Comparison of ENCODE assay signal across 2 cellular contexts in the genomic region with DNA sequence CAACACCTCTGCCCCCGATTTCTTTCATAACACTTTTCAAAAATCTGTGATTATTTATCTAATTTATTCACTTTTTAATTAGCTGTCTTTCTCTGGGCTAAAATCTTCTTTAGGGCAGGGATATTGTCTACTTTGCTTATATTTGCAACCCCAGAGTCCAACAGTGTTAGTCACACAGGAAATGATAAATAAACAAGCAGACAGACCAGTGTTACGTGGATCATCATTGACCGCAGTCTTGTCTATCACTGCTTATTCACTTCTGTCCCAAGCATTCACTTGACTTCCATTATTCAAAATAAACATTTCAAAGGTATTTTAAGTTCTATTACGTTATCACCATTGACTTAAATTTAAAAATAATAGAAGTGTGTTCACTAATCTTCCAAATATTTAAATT.
A peak's percentile ranks its signal among the peaks of the same experiment; 100 is the strongest.
TF ChIP-seq lines count a peak whose summit lies in the region.

No MANE protein-coding gene starts in this region.

TF ChIP-seq in K562, 482 proteins besides CTCF, POLR2A, EP300 and RAD21 (continued from another document):
- TF ChIP-seq DMBX1 (CRISPR knock-in tag; IDR thresholded peaks at IDR 0.05; ENCODE audit: borderline replicate concordance), result no peak
- no peak for TF ChIP-seq RFX1 (IDR thresholded peaks at IDR 0.05)
- TF ChIP-seq CBFA2T3 (IDR thresholded peaks at IDR 0.05), result peak; percentile 31; the same call in 1 of the 2 replicates
- TF ChIP-seq SMARCA4 (IDR thresholded peaks at IDR 0.05), result peak; percentile 40; the same call in 1 of the 2 replicates
- TF ChIP-seq FOSL1 (tag; conservative IDR thresholded peaks at IDR 0.05), result 0 out of 2 replicates have a peak, but pooled peaks have one; percentile 21

TF ChIP-seq in HepG2, 621 proteins besides CTCF, POLR2A, EP300 and RAD21 (continued from another document):
- TF ChIP-seq SAP130 (CRISPR knock-in tag; IDR thresholded peaks at IDR 0.05; ENCODE audit: low read depth), result peak; percentile 23; the same call in 1 of the 2 replicates
- peak; percentile 85 for TF ChIP-seq FOSL2 (CRISPR knock-in tag; IDR thresholded peaks at IDR 0.05)
- TF ChIP-seq, protein P1, sequence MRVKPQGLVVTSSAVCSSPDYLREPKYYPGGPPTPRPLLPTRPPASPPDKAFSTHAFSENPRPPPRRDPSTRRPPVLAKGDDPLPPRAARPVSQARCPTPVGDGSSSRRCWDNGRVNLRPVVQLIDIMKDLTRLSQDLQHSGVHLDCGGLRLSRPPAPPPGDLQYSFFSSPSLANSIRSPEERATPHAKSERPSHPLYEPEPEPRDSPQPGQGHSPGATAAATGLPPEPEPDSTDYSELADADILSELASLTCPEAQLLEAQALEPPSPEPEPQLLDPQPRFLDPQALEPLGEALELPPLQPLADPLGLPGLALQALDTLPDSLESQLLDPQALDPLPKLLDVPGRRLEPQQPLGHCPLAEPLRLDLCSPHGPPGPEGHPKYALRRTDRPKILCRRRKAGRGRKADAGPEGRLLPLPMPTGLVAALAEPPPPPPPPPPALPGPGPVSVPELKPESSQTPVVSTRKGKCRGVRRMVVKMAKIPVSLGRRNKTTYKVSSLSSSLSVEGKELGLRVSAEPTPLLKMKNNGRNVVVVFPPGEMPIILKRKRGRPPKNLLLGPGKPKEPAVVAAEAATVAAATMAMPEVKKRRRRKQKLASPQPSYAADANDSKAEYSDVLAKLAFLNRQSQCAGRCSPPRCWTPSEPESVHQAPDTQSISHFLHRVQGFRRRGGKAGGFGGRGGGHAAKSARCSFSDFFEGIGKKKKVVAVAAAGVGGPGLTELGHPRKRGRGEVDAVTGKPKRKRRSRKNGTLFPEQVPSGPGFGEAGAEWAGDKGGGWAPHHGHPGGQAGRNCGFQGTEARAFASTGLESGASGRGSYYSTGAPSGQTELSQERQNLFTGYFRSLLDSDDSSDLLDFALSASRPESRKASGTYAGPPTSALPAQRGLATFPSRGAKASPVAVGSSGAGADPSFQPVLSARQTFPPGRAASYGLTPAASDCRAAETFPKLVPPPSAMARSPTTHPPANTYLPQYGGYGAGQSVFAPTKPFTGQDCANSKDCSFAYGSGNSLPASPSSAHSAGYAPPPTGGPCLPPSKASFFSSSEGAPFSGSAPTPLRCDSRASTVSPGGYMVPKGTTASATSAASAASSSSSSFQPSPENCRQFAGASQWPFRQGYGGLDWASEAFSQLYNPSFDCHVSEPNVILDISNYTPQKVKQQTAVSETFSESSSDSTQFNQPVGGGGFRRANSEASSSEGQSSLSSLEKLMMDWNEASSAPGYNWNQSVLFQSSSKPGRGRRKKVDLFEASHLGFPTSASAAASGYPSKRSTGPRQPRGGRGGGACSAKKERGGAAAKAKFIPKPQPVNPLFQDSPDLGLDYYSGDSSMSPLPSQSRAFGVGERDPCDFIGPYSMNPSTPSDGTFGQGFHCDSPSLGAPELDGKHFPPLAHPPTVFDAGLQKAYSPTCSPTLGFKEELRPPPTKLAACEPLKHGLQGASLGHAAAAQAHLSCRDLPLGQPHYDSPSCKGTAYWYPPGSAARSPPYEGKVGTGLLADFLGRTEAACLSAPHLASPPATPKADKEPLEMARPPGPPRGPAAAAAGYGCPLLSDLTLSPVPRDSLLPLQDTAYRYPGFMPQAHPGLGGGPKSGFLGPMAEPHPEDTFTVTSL (CRISPR knock-in tag; IDR thresholded peaks at IDR 0.05; ENCODE audit: borderline replicate concordance), result peak; percentile 64; the same call in 1 of the 2 replicates
- no peak for TF ChIP-seq ZNF256 (CRISPR knock-in tag; conservative IDR thresholded peaks at IDR 0.05)
- TF ChIP-seq CREB1 (IDR thresholded peaks at IDR 0.05), result no peak
- TF ChIP-seq CREB1 (CRISPR knock-in tag; IDR thresholded peaks at IDR 0.05), result 0 out of 2 replicates have a peak, but pooled peaks have one; percentile 15
- peak; percentile 35; the same call in 1 of the 2 replicates for TF ChIP-seq MED1 (CRISPR knock-in tag; IDR thresholded peaks at IDR 0.05)
- TF ChIP-seq, protein P2, sequence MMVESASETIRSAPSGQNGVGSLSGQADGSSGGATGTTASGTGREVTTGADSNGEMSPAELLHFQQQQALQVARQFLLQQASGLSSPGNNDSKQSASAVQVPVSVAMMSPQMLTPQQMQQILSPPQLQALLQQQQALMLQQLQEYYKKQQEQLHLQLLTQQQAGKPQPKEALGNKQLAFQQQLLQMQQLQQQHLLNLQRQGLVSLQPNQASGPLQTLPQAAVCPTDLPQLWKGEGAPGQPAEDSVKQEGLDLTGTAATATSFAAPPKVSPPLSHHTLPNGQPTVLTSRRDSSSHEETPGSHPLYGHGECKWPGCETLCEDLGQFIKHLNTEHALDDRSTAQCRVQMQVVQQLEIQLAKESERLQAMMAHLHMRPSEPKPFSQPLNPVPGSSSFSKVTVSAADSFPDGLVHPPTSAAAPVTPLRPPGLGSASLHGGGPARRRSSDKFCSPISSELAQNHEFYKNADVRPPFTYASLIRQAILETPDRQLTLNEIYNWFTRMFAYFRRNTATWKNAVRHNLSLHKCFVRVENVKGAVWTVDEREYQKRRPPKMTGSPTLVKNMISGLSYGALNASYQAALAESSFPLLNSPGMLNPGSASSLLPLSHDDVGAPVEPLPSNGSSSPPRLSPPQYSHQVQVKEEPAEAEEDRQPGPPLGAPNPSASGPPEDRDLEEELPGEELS (CRISPR knock-in tag; IDR thresholded peaks at IDR 0.05), result peak; percentile 30; the same call in 1 of the 2 replicates
- no peak for TF ChIP-seq GABPA (IDR thresholded peaks at IDR 0.05; ENCODE audit: low read depth, low read length)
- TF ChIP-seq GABPA (CRISPR knock-in tag; IDR thresholded peaks at IDR 0.05; ENCODE audit: low read depth), result peak; percentile 38; the same call in 1 of the 2 replicates
- TF ChIP-seq ELF3 (CRISPR knock-in tag; IDR thresholded peaks at IDR 0.05), result 0 out of 2 replicates have a peak, but pooled peaks have one; percentile 18
- TF ChIP-seq, protein P3, sequence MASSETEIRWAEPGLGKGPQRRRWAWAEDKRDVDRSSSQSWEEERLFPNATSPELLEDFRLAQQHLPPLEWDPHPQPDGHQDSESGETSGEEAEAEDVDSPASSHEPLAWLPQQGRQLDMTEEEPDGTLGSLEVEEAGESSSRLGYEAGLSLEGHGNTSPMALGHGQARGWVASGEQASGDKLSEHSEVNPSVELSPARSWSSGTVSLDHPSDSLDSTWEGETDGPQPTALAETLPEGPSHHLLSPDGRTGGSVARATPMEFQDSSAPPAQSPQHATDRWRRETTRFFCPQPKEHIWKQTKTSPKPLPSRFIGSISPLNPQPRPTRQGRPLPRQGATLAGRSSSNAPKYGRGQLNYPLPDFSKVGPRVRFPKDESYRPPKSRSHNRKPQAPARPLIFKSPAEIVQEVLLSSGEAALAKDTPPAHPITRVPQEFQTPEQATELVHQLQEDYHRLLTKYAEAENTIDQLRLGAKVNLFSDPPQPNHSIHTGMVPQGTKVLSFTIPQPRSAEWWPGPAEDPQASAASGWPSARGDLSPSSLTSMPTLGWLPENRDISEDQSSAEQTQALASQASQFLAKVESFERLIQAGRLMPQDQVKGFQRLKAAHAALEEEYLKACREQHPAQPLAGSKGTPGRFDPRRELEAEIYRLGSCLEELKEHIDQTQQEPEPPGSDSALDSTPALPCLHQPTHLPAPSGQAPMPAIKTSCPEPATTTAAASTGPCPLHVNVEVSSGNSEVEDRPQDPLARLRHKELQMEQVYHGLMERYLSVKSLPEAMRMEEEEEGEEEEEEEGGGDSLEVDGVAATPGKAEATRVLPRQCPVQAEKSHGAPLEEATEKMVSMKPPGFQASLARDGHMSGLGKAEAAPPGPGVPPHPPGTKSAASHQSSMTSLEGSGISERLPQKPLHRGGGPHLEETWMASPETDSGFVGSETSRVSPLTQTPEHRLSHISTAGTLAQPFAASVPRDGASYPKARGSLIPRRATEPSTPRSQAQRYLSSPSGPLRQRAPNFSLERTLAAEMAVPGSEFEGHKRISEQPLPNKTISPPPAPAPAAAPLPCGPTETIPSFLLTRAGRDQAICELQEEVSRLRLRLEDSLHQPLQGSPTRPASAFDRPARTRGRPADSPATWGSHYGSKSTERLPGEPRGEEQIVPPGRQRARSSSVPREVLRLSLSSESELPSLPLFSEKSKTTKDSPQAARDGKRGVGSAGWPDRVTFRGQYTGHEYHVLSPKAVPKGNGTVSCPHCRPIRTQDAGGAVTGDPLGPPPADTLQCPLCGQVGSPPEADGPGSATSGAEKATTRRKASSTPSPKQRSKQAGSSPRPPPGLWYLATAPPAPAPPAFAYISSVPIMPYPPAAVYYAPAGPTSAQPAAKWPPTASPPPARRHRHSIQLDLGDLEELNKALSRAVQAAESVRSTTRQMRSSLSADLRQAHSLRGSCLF (CRISPR knock-in tag; IDR thresholded peaks at IDR 0.05; ENCODE audit: borderline replicate concordance), result no peak
- TF ChIP-seq, protein P4, sequence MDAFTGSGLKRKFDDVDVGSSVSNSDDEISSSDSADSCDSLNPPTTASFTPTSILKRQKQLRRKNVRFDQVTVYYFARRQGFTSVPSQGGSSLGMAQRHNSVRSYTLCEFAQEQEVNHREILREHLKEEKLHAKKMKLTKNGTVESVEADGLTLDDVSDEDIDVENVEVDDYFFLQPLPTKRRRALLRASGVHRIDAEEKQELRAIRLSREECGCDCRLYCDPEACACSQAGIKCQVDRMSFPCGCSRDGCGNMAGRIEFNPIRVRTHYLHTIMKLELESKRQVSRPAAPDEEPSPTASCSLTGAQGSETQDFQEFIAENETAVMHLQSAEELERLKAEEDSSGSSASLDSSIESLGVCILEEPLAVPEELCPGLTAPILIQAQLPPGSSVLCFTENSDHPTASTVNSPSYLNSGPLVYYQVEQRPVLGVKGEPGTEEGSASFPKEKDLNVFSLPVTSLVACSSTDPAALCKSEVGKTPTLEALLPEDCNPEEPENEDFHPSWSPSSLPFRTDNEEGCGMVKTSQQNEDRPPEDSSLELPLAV (CRISPR knock-in tag; conservative IDR thresholded peaks at IDR 0.05; ENCODE audit: low read depth), result no peak
- TF ChIP-seq SOX5 (CRISPR knock-in tag; IDR thresholded peaks at IDR 0.05; ENCODE audit: borderline replicate concordance), result peak; percentile 51; the same call in 1 of the 2 replicates
- peak; percentile 74; the same call in 1 of the 2 replicates for TF ChIP-seq ETV5 (CRISPR knock-in tag; IDR thresholded peaks at IDR 0.05; ENCODE audit: borderline replicate concordance)
- no peak for TF ChIP-seq FOXP1 (IDR thresholded peaks at IDR 0.05)
- TF ChIP-seq FOXP1 (CRISPR knock-in tag; IDR thresholded peaks at IDR 0.05), result peak; percentile 79
- TF ChIP-seq GATAD2A (CRISPR knock-in tag; IDR thresholded peaks at IDR 0.05), result peak; percentile 31; the same call in 1 of the 2 replicates
- peak; percentile 27; the same call in 1 of the 2 replicates for TF ChIP-seq RARA (CRISPR knock-in tag; IDR thresholded peaks at IDR 0.05)
- TF ChIP-seq HMG20A (CRISPR knock-in tag; IDR thresholded peaks at IDR 0.05; ENCODE audit: borderline replicate concordance), result peak; percentile 41; the same call in 1 of the 2 replicates
- peak; percentile 57; the same call in 1 of the 2 replicates for TF ChIP-seq NFIC (IDR thresholded peaks at IDR 0.05; ENCODE audit: low read length)
- TF ChIP-seq, protein P5, sequence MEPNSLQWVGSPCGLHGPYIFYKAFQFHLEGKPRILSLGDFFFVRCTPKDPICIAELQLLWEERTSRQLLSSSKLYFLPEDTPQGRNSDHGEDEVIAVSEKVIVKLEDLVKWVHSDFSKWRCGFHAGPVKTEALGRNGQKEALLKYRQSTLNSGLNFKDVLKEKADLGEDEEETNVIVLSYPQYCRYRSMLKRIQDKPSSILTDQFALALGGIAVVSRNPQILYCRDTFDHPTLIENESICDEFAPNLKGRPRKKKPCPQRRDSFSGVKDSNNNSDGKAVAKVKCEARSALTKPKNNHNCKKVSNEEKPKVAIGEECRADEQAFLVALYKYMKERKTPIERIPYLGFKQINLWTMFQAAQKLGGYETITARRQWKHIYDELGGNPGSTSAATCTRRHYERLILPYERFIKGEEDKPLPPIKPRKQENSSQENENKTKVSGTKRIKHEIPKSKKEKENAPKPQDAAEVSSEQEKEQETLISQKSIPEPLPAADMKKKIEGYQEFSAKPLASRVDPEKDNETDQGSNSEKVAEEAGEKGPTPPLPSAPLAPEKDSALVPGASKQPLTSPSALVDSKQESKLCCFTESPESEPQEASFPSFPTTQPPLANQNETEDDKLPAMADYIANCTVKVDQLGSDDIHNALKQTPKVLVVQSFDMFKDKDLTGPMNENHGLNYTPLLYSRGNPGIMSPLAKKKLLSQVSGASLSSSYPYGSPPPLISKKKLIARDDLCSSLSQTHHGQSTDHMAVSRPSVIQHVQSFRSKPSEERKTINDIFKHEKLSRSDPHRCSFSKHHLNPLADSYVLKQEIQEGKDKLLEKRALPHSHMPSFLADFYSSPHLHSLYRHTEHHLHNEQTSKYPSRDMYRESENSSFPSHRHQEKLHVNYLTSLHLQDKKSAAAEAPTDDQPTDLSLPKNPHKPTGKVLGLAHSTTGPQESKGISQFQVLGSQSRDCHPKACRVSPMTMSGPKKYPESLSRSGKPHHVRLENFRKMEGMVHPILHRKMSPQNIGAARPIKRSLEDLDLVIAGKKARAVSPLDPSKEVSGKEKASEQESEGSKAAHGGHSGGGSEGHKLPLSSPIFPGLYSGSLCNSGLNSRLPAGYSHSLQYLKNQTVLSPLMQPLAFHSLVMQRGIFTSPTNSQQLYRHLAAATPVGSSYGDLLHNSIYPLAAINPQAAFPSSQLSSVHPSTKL (CRISPR knock-in tag; IDR thresholded peaks at IDR 0.05), result peak; percentile 62
- TF ChIP-seq, protein P6, sequence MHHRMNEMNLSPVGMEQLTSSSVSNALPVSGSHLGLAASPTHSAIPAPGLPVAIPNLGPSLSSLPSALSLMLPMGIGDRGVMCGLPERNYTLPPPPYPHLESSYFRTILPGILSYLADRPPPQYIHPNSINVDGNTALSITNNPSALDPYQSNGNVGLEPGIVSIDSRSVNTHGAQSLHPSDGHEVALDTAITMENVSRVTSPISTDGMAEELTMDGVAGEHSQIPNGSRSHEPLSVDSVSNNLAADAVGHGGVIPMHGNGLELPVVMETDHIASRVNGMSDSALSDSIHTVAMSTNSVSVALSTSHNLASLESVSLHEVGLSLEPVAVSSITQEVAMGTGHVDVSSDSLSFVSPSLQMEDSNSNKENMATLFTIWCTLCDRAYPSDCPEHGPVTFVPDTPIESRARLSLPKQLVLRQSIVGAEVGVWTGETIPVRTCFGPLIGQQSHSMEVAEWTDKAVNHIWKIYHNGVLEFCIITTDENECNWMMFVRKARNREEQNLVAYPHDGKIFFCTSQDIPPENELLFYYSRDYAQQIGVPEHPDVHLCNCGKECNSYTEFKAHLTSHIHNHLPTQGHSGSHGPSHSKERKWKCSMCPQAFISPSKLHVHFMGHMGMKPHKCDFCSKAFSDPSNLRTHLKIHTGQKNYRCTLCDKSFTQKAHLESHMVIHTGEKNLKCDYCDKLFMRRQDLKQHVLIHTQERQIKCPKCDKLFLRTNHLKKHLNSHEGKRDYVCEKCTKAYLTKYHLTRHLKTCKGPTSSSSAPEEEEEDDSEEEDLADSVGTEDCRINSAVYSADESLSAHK (CRISPR knock-in tag; IDR thresholded peaks at IDR 0.05; ENCODE audit: borderline replicate concordance), result no peak
- TF ChIP-seq SALL1 (CRISPR knock-in tag; IDR thresholded peaks at IDR 0.05), result no peak
- TF ChIP-seq, protein P7, sequence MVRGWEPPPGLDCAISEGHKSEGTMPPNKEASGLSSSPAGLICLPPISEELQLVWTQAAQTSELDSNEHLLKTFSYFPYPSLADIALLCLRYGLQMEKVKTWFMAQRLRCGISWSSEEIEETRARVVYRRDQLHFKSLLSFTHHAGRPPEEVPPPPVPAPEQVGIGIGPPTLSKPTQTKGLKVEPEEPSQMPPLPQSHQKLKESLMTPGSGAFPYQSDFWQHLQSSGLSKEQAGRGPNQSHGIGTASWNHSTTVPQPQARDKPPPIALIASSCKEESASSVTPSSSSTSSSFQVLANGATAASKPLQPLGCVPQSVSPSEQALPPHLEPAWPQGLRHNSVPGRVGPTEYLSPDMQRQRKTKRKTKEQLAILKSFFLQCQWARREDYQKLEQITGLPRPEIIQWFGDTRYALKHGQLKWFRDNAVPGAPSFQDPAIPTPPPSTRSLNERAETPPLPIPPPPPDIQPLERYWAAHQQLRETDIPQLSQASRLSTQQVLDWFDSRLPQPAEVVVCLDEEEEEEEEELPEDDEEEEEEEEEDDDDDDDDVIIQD (CRISPR knock-in tag; IDR thresholded peaks at IDR 0.05; ENCODE audit: low read depth), result 0 out of 2 replicates have a peak, but pooled peaks have one; percentile 26
- TF ChIP-seq FOXA3 (CRISPR knock-in tag; IDR thresholded peaks at IDR 0.05), result peak; percentile 78
